8 cellular contexts compared by ENCODE assay signal in the genomic region with DNA sequence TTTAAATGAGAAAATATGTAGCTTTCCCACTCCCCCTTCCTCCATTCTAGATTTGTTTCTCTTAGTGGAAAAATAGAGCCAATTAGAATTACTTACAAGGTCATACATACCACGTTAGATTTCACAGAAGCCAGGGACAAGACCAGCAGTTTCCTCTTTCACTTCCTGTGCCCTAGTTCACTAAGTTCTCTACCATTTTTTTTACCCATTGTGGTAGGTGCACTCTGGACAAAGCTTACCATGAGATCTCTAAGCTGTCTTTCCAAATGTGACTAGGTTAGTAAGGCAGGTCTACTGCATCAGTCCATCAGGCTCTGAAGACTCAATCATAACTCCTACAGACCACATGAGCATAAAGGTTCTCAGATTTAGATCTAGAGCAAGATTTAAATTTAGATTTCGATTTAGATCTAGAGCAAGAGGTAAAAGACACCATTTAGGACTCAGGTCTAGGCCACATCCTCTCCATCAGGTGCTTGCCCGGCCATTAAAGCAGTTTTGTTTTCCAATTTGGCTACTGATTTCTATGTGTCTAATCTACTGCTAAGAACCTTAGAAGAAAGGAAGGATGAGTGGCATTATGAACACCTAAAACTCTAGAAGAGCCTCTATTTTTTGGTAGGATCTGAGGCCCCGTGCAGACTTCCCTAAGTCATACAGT.
DNase-seq lines count a peak whose midpoint lies in the region; ATAC-seq and TF ChIP-seq lines count a peak whose summit lies in the region.

No MANE protein-coding gene starts in this region.

- peak overlapping the region in 6 of 8 donors; percentile 28 to 69 (median 50) for H3K4me3 Mint-ChIP-seq in CD4-positive, alpha-beta memory T cell
- H3K4me3 Mint-ChIP-seq in activated CD4-positive, alpha-beta memory T cell treated with anti-CD3 and anti-CD28 coated beads, Interleukin-2, amount 10 ng/mL, durations not matched to agents 7 days and 5 days = no peak overlapping the region
- no peak overlapping the region for H3K4me3 Mint-ChIP-seq in mesothelial cell of epicardium

- H3K27me3 ChIP-seq in CD4-positive, alpha-beta memory T cell (ENCODE audit: insufficient read depth, low read length) = no peaks in the 10 kb centered on the region

- CTCF ChIA-PET in CD4-positive, alpha-beta memory T cell (lab: Charles Lee; ENCODE audit: partially characterized antibody) = no interaction called here
- CTCF ChIA-PET in activated CD4-positive, alpha-beta memory T cell treated with anti-CD3 and anti-CD28 coated beads, Interleukin-2, amount 10 ng/mL, durations not matched to agents 7 days and 5 days (lab: Charles Lee) = interaction anchor here (0.9 to 2.3 kb wide), 3 partner anchors 11 to 50 kb away, joined by 3 to 8 read pairs (median 3); no protein-coding TSS in a partner anchor

- peak in 3 of 5 donors; percentile 4 to 15 (median 11) for DNase-seq in CD4-positive, alpha-beta memory T cell
- DNase-seq in activated CD4-positive, alpha-beta memory T cell treated with anti-CD3 and anti-CD28 coated beads, Interleukin-2, amount 10 ng/mL, durations not matched to agents 7 days and 5 days = no peak
- no peak for DNase-seq in Right ventricle myocardium inferior (ENCODE audit: missing footprints)
- no peak for DNase-seq in HPDE6-E6E7 (ENCODE audit: extremely low spot score)
- DNase-seq in DMS79 treated with DMSO at 0.1 percent for 48 hours (lab: John Stamatoyannopoulos, UW) = no peak
- DNase-seq in mesothelial cell of epicardium (ENCODE audit: low spot score in 2 of 2, unreplicated experiment in 2 of 2) = no peak

- ATAC-seq in GM19397 (IDR thresholded peaks at IDR 0.05; ENCODE audit: unreplicated experiment) (peak; percentile 78), HG03196 (IDR thresholded peaks at IDR 0.05; ENCODE audit: unreplicated experiment) (peak; percentile 83), Right ventricle myocardium inferior (no peak)

- TF ChIP-seq CTCF in mesothelial cell of epicardium (IDR thresholded peaks at IDR 0.05; ENCODE audit: unreplicated experiment) = no peak

- H3K9me3 Mint-ChIP-seq in CD4-positive, alpha-beta memory T cell = no peaks in the 10 kb centered on the region
- H3K9me3 Mint-ChIP-seq in activated CD4-positive, alpha-beta memory T cell treated with anti-CD3 and anti-CD28 coated beads, Interleukin-2, amount 10 ng/mL, durations not matched to agents 7 days and 5 days = no peaks in the 10 kb centered on the region
- H3K9me3 Mint-ChIP-seq in mesothelial cell of epicardium = no peaks in the 10 kb centered on the region

- H3K27ac Mint-ChIP-seq in CD4-positive, alpha-beta memory T cell = peak overlapping the region; percentile 36 to 86 (median 77)
- peak overlapping the region; percentile 79 for H3K27ac Mint-ChIP-seq in activated CD4-positive, alpha-beta memory T cell treated with anti-CD3 and anti-CD28 coated beads, Interleukin-2, amount 10 ng/mL, durations not matched to agents 7 days and 5 days
- no peak overlapping the region for H3K27ac Mint-ChIP-seq in mesothelial cell of epicardium

- H3K27me3 Mint-ChIP-seq in CD4-positive, alpha-beta memory T cell = no peaks in the 10 kb centered on the region
- H3K27me3 Mint-ChIP-seq in activated CD4-positive, alpha-beta memory T cell treated with anti-CD3 and anti-CD28 coated beads, Interleukin-2, amount 10 ng/mL, durations not matched to agents 7 days and 5 days = no peaks in the 10 kb centered on the region
- H3K27me3 Mint-ChIP-seq in mesothelial cell of epicardium (ENCODE audit: low read depth) = no peaks in the 10 kb centered on the region

- H3K36me3 Mint-ChIP-seq in CD4-positive, alpha-beta memory T cell = peaks cover 19 to 34% of the 10 kb centered on the region in 2 donors
- peaks cover 3% of the 10 kb centered on the region for H3K36me3 Mint-ChIP-seq in activated CD4-positive, alpha-beta memory T cell treated with anti-CD3 and anti-CD28 coated beads, Interleukin-2, amount 10 ng/mL, durations not matched to agents 7 days and 5 days (ENCODE audit: low read depth)
- peaks cover 10% of the 10 kb centered on the region for H3K36me3 Mint-ChIP-seq in mesothelial cell of epicardium

- peaks cover 22% of the 10 kb centered on the region for H3K4me1 ChIP-seq in CD4-positive, alpha-beta memory T cell (ENCODE audit: insufficient read depth, low read length)

- POLR2A ChIA-PET in CD4-positive, alpha-beta memory T cell (lab: Charles Lee; ENCODE audit: partially characterized antibody) = no interaction called here
- POLR2A ChIA-PET in activated CD4-positive, alpha-beta memory T cell treated with anti-CD3 and anti-CD28 coated beads, Interleukin-2, amount 10 ng/mL, durations not matched to agents 7 days and 5 days (lab: Charles Lee) = interaction anchor here (1.3 kb wide), 1 partner anchor 11 kb away, joined by 3 read pairs; no protein-coding TSS in a partner anchor

- no peak overlapping the region for H3K27ac ChIP-seq in CD4-positive, alpha-beta memory T cell (ENCODE audit: low read depth, low read length)

- no peaks in the 10 kb centered on the region for H3K9me3 ChIP-seq in CD4-positive, alpha-beta memory T cell (ENCODE audit: control insufficient read depth in 1 of 2, low read length in 2 of 2)

- no peaks in the 10 kb centered on the region for H3K36me3 ChIP-seq in CD4-positive, alpha-beta memory T cell (ENCODE audit: insufficient read depth, low read length)

- intact Hi-C loops in CD4-positive, alpha-beta memory T cell (cut with micrococcal nuclease) = no loop called here
- intact Hi-C loops in Right ventricle myocardium inferior (cut with DNase I) = no loop called here

- H3K4me1 Mint-ChIP-seq in CD4-positive, alpha-beta memory T cell = peaks cover 22 to 35% (median 29%) of the 10 kb centered on the region in 4 donors
- peaks cover 28% of the 10 kb centered on the region for H3K4me1 Mint-ChIP-seq in activated CD4-positive, alpha-beta memory T cell treated with anti-CD3 and anti-CD28 coated beads, Interleukin-2, amount 10 ng/mL, durations not matched to agents 7 days and 5 days
- no peaks in the 10 kb centered on the region for H3K4me1 Mint-ChIP-seq in mesothelial cell of epicardium

- no peak overlapping the region for H3K4me3 ChIP-seq in CD4-positive, alpha-beta memory T cell (ENCODE audit: low read length in 2 of 2)

Comparison
In these comparisons a context has a peak if more than half of its experiments do, and no peak if none do; other contexts are left out.
1. DNase-seq: peak in CD4-positive, alpha-beta memory T cell (3 of 5); none in activated CD4-positive, alpha-beta memory T cell treated with anti-CD3 and anti-CD28 coated beads, Interleukin-2, amount 10 ng/mL, durations not matched to agents 7 days and 5 days (single experiment), Right ventricle myocardium inferior (single experiment), HPDE6-E6E7 (single experiment), DMS79 treated with DMSO at 0.1 percent for 48 hours (single experiment) and mesothelial cell of epicardium (0 of 2).
2. H3K4me3 Mint-ChIP-seq: peak in CD4-positive, alpha-beta memory T cell (6 of 8); none in activated CD4-positive, alpha-beta memory T cell treated with anti-CD3 and anti-CD28 coated beads, Interleukin-2, amount 10 ng/mL, durations not matched to agents 7 days and 5 days (single experiment) and mesothelial cell of epicardium (single experiment).